18 cellular contexts compared by ENCODE assay signal in genomic region chr10:52525761-52526160, GRCh38.
DNase-seq lines count a peak whose midpoint lies in the region; FAIRE-seq and TF ChIP-seq lines count a peak whose summit lies in the region.
"Had no signal": no experiment of that assay in that cellular context is flagged by ENCODE, and none has a peak within 500 bp of the region (broad histone marks: within the 10 kb centered on the region; RNA-seq: fewer than 3 reads in every experiment).

No MANE protein-coding gene starts in this region.

- H3K27ac ChIP-seq in brain microvascular endothelial cell (peak overlapping the region; percentile 64), keratinocyte (ENCODE audit: control insufficient read depth, insufficient read depth, low read length) (peak overlapping the region; percentile 10)
- H3K27ac ChIP-seq: testis had no signal

- no peaks in the 10 kb centered on the region for H3K9me1 ChIP-seq in keratinocyte (ENCODE audit: control insufficient read depth, extremely low read depth, insufficient read depth, low read length)

- H3K27me3 ChIP-seq in brain microvascular endothelial cell (replicated peaks): no peaks in the 10 kb centered on the region
- no peaks in the 10 kb centered on the region for H3K27me3 ChIP-seq in keratinocyte (ENCODE audit: control insufficient read depth, extremely low read depth, insufficient read depth, low read length)
- H3K27me3 ChIP-seq: testis had no signal

- H3K4me2 ChIP-seq in keratinocyte (ENCODE audit: control insufficient read depth, extremely low read depth, insufficient read depth, low read depth, low read length): peak overlapping the region; percentile 41
- H3K4me2 ChIP-seq: GM23338 had no signal

- H3K4me3 ChIP-seq in AG04449 (ENCODE audit: low read depth, low read length) (no peak overlapping the region), brain microvascular endothelial cell (ENCODE audit: low read depth, low read length) (no peak overlapping the region), keratinocyte (ENCODE audit: control insufficient read depth in 2 of 3, extremely low read depth in 1 of 3, insufficient read depth in 2 of 3, low read depth in 1 of 3, low read length in 3 of 3) (no peak overlapping the region)
- H3K4me3 ChIP-seq: GM23338, testis had no signal

- DNase-seq in AG04449 (ENCODE audit: low read depth, low spot score): peak; percentile 42
- peak; percentile 27 for DNase-seq in HT1080 (ENCODE audit: low read depth)
- DNase-seq in brain microvascular endothelial cell: peak; percentile 69
- peak; percentile 36 for DNase-seq in keratinocyte (ENCODE audit: low read depth, low spot score)
- no peak for DNase-seq in mesenteric fat pad (ENCODE audit: low spot score)
- DNase-seq in OCI-M2 (lab: John Stamatoyannopoulos, UW; ENCODE audit: unreplicated experiment): no peak
- DNase-seq in NCI-H510A (lab: John Stamatoyannopoulos, UW): no peak
- no peak for DNase-seq in HTR-8/SVneo (ENCODE audit: insufficient read length, low spot score)
- DNase-seq: activated CD4-positive, alpha-beta T cell treated with anti-CD3 and anti-CD28 coated beads, Interleukin-2, amount 10 ng/mL, durations not matched to agents 7 days and 5 days; activated T-cell treated with anti-CD3 and anti-CD28 coated beads for 4 hours; AML-193; cortex of kidney; foreskin melanocyte; NCI-H2171; right cardiac atrium; SHP77 treated with DMSO at 0.1 percent for 48 hours; testis had no signal

- peaks cover 19% of the 10 kb centered on the region for H3K4me1 ChIP-seq in keratinocyte (ENCODE audit: control insufficient read depth, extremely low read depth, insufficient read depth, low read length)
- H3K4me1 ChIP-seq: testis had no signal

- H3K9me3 ChIP-seq in keratinocyte (ENCODE audit: control insufficient read depth, low read depth, low read length): no peaks in the 10 kb centered on the region
- H3K9me3 ChIP-seq: testis had no signal

- TF ChIP-seq CTCF in AG04449 (IDR thresholded peaks at IDR 0.05; ENCODE audit: insufficient read depth, low read length, missing control alignments) (no peak), brain microvascular endothelial cell (IDR thresholded peaks at IDR 0.05; ENCODE audit: low read depth, low read length, missing control alignments) (no peak), keratinocyte (optimal IDR thresholded peaks at IDR 0.05 in 1 of 3, IDR thresholded peaks at IDR 0.05 in 1 of 3, conservative IDR thresholded peaks at IDR 0.05 in 1 of 3; ENCODE audit: extremely low read depth in 1 of 3, insufficient read depth in 2 of 3, low read length in 3 of 3) (no peak)

- FAIRE-seq in keratinocyte (lab: Jason Lieb, UNC) (no peak), HTR-8/SVneo (lab: Jason Lieb, UNC) (no peak)

- no peaks in the 10 kb centered on the region for H3K36me3 ChIP-seq in brain microvascular endothelial cell (replicated peaks)
- H3K36me3 ChIP-seq in keratinocyte (ENCODE audit: control insufficient read depth in 2 of 2, extremely low read depth in 1 of 2, insufficient read depth in 2 of 2, low read length in 2 of 2): no peaks in the 10 kb centered on the region

- in situ Hi-C loops in brain microvascular endothelial cell (cut with HindIII; ENCODE audit: low pct_ligation_motif_present, low sequenced_read_pairs): no loop called here

- no peaks in the 10 kb centered on the region for H4K20me1 ChIP-seq in keratinocyte (ENCODE audit: control insufficient read depth, extremely low read depth, insufficient read depth, low read length)

- dilution Hi-C loops in keratinocyte (cut with MboI; ENCODE audit: extremely low pct_ligation_motif_present, low sequenced_read_pairs): no loop called here

- CTCF ChIA-PET in AG04449 (lab: Yijun Ruan, JAX): interaction anchor here (1.0 kb wide), 1 partner anchor 37 kb away, joined by 7 read pairs; no protein-coding TSS in a partner anchor

- peak overlapping the region; percentile 33 for H2AFZ ChIP-seq in keratinocyte (ENCODE audit: control insufficient read depth, low read length)
- H2AFZ ChIP-seq: GM23338 had no signal

- POLR2A ChIA-PET in AG04449 (lab: Yijun Ruan, JAX): interaction anchor here (1.0 to 1.3 kb wide), 3 partner anchors 203 to 212 kb away, joined by 3 to 6 read pairs (median 4); partner anchors contain the start of gene DKK1

- no peaks in the 10 kb centered on the region for H3K79me2 ChIP-seq in keratinocyte (ENCODE audit: control insufficient read depth, insufficient read depth, low read length)

- H3K9ac ChIP-seq in keratinocyte (ENCODE audit: control insufficient read depth, extremely low read depth, insufficient read depth, low read length): no peak overlapping the region

Comparison
In these comparisons a context has a peak if more than half of its experiments do, and no peak if none do; other contexts are left out.
1. DNase-seq: peak in AG04449 (single experiment), HT1080 (single experiment), brain microvascular endothelial cell (single experiment) and keratinocyte (single experiment); none in mesenteric fat pad (single experiment), OCI-M2 (single experiment), NCI-H510A (single experiment) and HTR-8/SVneo (single experiment).